ENCODE assay signal across 9 cellular contexts in genomic region chr10:76036962-76037361, GRCh38.
"Had no signal": no experiment of that assay in that cellular context is flagged by ENCODE, and none has a peak within 500 bp of the region (broad histone marks: within the 10 kb centered on the region; RNA-seq: fewer than 3 reads in every experiment).

No MANE protein-coding gene starts in this region.

- H3K36me3 Mint-ChIP-seq: activated naive CD8-positive, alpha-beta T cell treated with anti-CD3 and anti-CD28 coated beads, Interleukin-2, amount 10 ng/mL, durations not matched to agents 7 days and 5 days; immature natural killer cell; memory B cell had no signal

- H3K27me3 ChIP-seq: SJSA1 had no signal

- H3K27ac ChIP-seq: SJSA1, skin epidermis had no signal

- H3K4me1 Mint-ChIP-seq: activated naive CD8-positive, alpha-beta T cell treated with anti-CD3 and anti-CD28 coated beads, Interleukin-2, amount 10 ng/mL, durations not matched to agents 7 days and 5 days; immature natural killer cell; memory B cell had no signal

- H3K4me1 ChIP-seq: SJSA1 had no signal

- H3K4me3 Mint-ChIP-seq: activated CD8-positive, alpha-beta T cell treated with anti-CD3 and anti-CD28 coated beads for 36 hours; activated naive CD8-positive, alpha-beta T cell treated with anti-CD3 and anti-CD28 coated beads, Interleukin-2, amount 10 ng/mL, durations not matched to agents 7 days and 5 days; immature natural killer cell; memory B cell had no signal

- ATAC-seq: activated CD8-positive, alpha-beta T cell treated with anti-CD3 and anti-CD28 coated beads for 36 hours had no signal

- FAIRE-seq: colon had no signal

- H3K9me3 Mint-ChIP-seq: neural crest cell, type B pancreatic cell had no signal

- H3K36me3 ChIP-seq: SJSA1 had no signal

- H3K9me3 ChIP-seq: SJSA1 had no signal

- H3K4me3 ChIP-seq: SJSA1, skin epidermis had no signal

- H3K27ac Mint-ChIP-seq: activated CD8-positive, alpha-beta T cell treated with anti-CD3 and anti-CD28 coated beads for 36 hours; activated naive CD8-positive, alpha-beta T cell treated with anti-CD3 and anti-CD28 coated beads, Interleukin-2, amount 10 ng/mL, durations not matched to agents 7 days and 5 days; immature natural killer cell; memory B cell had no signal
